9 cellular contexts compared by ENCODE assay signal in genomic region chr16:56617212-56618085, GRCh38. TPM values are rescaled to one million over a fixed set of nuclear protein-coding genes. Genes with fewer than 3 reads are reported as not detected.
DNase-seq lines count a peak whose midpoint lies in the region; ATAC-seq and TF ChIP-seq lines count a peak whose summit lies in the region.
"Had no signal": no experiment of that assay in that cellular context is flagged by ENCODE, and none has a peak within 500 bp of the region (broad histone marks: within the 10 kb centered on the region; RNA-seq: fewer than 3 reads in every experiment).

No MANE protein-coding gene starts in this region.

- no peaks in the 10 kb centered on the region for H3K27me3 ChIP-seq in foreskin keratinocyte
- peaks cover 100% of the 10 kb centered on the region for H3K27me3 ChIP-seq in neural progenitor cell
- H3K27me3 ChIP-seq in vagina = no peaks in the 10 kb centered on the region

- no peaks in the 10 kb centered on the region for H3K36me3 ChIP-seq in neural progenitor cell
- no peaks in the 10 kb centered on the region for H3K36me3 ChIP-seq in vagina

- H3F3A ChIP-seq in neural progenitor cell (ENCODE audit: low read depth) = no peaks in the 10 kb centered on the region

- peaks cover 19% of the 10 kb centered on the region for H4K20me1 ChIP-seq in neural progenitor cell (ENCODE audit: low read depth)

- ATAC-seq in HG03457 (IDR thresholded peaks at IDR 0.05; ENCODE audit: unreplicated experiment) = peak; percentile 53
- ATAC-seq in foreskin keratinocyte = peak; percentile 81
- no peak for ATAC-seq in GM18517 (IDR thresholded peaks at IDR 0.05; ENCODE audit: unreplicated experiment)
- ATAC-seq in GM21381 (IDR thresholded peaks at IDR 0.05; ENCODE audit: unreplicated experiment) = no peak

- no peaks in the 10 kb centered on the region for H3K9me3 Mint-ChIP-seq in activated T-helper 2 cell treated with anti-CD3 and anti-CD28 coated beads, Interferon-gamma antibody, Interleukin-2, Interleukin-4, amounts not matched to agents 10 μg/mL and 5 μg/mL and 100 μg/mL, durations not matched to agents 14 hours and 24 hours and 36 hours
- peaks cover 2% of the 10 kb centered on the region for H3K9me3 Mint-ChIP-seq in neural progenitor cell

- H3K27ac ChIP-seq in foreskin keratinocyte (no peak overlapping the region), neural progenitor cell (no peak overlapping the region), vagina (peak overlapping the region; percentile 53)

- TF ChIP-seq CTCF in foreskin keratinocyte (conservative IDR thresholded peaks at IDR 0.05) = no peak
- no peak for TF ChIP-seq CTCF in neural progenitor cell (IDR thresholded peaks at IDR 0.05)
- TF ChIP-seq CTCF in vagina (IDR thresholded peaks at IDR 0.05) = peak in 1 of 3 experiments; percentile 14

- peak overlapping the region; percentile 34 for H3K4me3 ChIP-seq in neural progenitor cell
- peak overlapping the region; percentile 30 to 52 for H3K4me3 ChIP-seq in vagina

- no peaks in the 10 kb centered on the region for H3K27me3 Mint-ChIP-seq in activated T-helper 2 cell treated with anti-CD3 and anti-CD28 coated beads, Interferon-gamma antibody, Interleukin-2, Interleukin-4, amounts not matched to agents 10 μg/mL and 5 μg/mL and 100 μg/mL, durations not matched to agents 14 hours and 24 hours and 36 hours (ENCODE audit: low read depth)
- H3K27me3 Mint-ChIP-seq in neural progenitor cell (ENCODE audit: insufficient read depth, low read depth) = peaks cover 56% of the 10 kb centered on the region

- intact Hi-C loops in activated T-helper 2 cell treated with anti-CD3 and anti-CD28 coated beads, Interferon-gamma antibody, Interleukin-2, Interleukin-4, amounts not matched to agents 10 μg/mL and 5 μg/mL and 100 μg/mL, durations not matched to agents 14 hours and 24 hours and 36 hours (cut with micrococcal nuclease) = loop anchor here (1.0 to 10.0 kb wide), 5 partner anchors 8 to 397 kb away; partner anchors contain the start of genes MT1E and MT2A
- intact Hi-C loops in vagina (cut with DNase I) = no loop called here

- H3K9me3 ChIP-seq in neural progenitor cell (ENCODE audit: low read depth) = no peaks in the 10 kb centered on the region
- no peaks in the 10 kb centered on the region for H3K9me3 ChIP-seq in vagina

- no peaks in the 10 kb centered on the region for H3K36me3 Mint-ChIP-seq in activated T-helper 2 cell treated with anti-CD3 and anti-CD28 coated beads, Interferon-gamma antibody, Interleukin-2, Interleukin-4, amounts not matched to agents 10 μg/mL and 5 μg/mL and 100 μg/mL, durations not matched to agents 14 hours and 24 hours and 36 hours (ENCODE audit: low read depth)
- peaks cover 1% of the 10 kb centered on the region for H3K36me3 Mint-ChIP-seq in neural progenitor cell

- DNase-seq in activated T-helper 2 cell treated with anti-CD3 and anti-CD28 coated beads, Interferon-gamma antibody, Interleukin-2, Interleukin-4, amounts not matched to agents 10 μg/mL and 5 μg/mL and 100 μg/mL, durations not matched to agents 14 hours and 24 hours and 36 hours (ENCODE audit: low spot score) = peak; percentile 64
- peak in 1 of 2 donors; percentile 47 for DNase-seq in foreskin keratinocyte
- DNase-seq in neural progenitor cell (ENCODE audit: low spot score) = peak; percentile 65
- DNase-seq in vagina (ENCODE audit: extremely low spot score in 2 of 2) = no peak
- DNase-seq in NCI-H510A treated with DMSO at 0.1 percent for 48 hours (lab: John Stamatoyannopoulos, UW) = no peak

- no peaks in the 10 kb centered on the region for H3K79me2 ChIP-seq in neural progenitor cell (ENCODE audit: low read depth)

- TF ChIP-seq POLR2A in vagina (IDR thresholded peaks at IDR 0.05) = peak in 1 of 2 donors; percentile 5

- H2AFZ ChIP-seq in neural progenitor cell (replicated peaks) = peak overlapping the region; percentile 6

- peaks cover 25% of the 10 kb centered on the region for H3K4me1 ChIP-seq in foreskin keratinocyte
- H3K4me1 ChIP-seq in neural progenitor cell = peaks cover 8% of the 10 kb centered on the region
- peaks cover 17% of the 10 kb centered on the region for H3K4me1 ChIP-seq in vagina

- peak overlapping the region; percentile 87 for H3K4me3 Mint-ChIP-seq in activated T-helper 2 cell treated with anti-CD3 and anti-CD28 coated beads, Interferon-gamma antibody, Interleukin-2, Interleukin-4, amounts not matched to agents 10 μg/mL and 5 μg/mL and 100 μg/mL, durations not matched to agents 14 hours and 24 hours and 36 hours (ENCODE audit: low read depth)
- H3K4me3 Mint-ChIP-seq in neural progenitor cell = peak overlapping the region; percentile 75

- peaks cover 48% of the 10 kb centered on the region for H3K4me1 Mint-ChIP-seq in activated T-helper 2 cell treated with anti-CD3 and anti-CD28 coated beads, Interferon-gamma antibody, Interleukin-2, Interleukin-4, amounts not matched to agents 10 μg/mL and 5 μg/mL and 100 μg/mL, durations not matched to agents 14 hours and 24 hours and 36 hours (ENCODE audit: low read depth)
- peaks cover 14% of the 10 kb centered on the region for H3K4me1 Mint-ChIP-seq in neural progenitor cell

- H3K9ac ChIP-seq in neural progenitor cell = no peak overlapping the region

- H3K4me2 ChIP-seq in neural progenitor cell = peak overlapping the region; percentile 77

- H3K27ac Mint-ChIP-seq in activated T-helper 2 cell treated with anti-CD3 and anti-CD28 coated beads, Interferon-gamma antibody, Interleukin-2, Interleukin-4, amounts not matched to agents 10 μg/mL and 5 μg/mL and 100 μg/mL, durations not matched to agents 14 hours and 24 hours and 36 hours = peak overlapping the region; percentile 68
- H3K27ac Mint-ChIP-seq in neural progenitor cell = no peak overlapping the region

RNA-seq across cellular contexts. Expression of gene MT1E, which starts 8.1 kb away (rescaled TPM):
- 181 and 184 TPM in 2 replicates for total RNA-seq in activated T-helper 2 cell treated with anti-CD3 and anti-CD28 coated beads, Interferon-gamma antibody, Interleukin-2, Interleukin-4, amounts not matched to agents 10 μg/mL and 5 μg/mL and 100 μg/mL, durations not matched to agents 14 hours and 24 hours and 36 hours
- total RNA-seq in foreskin keratinocyte (438 and 932 TPM in 2 replicates), neural progenitor cell (ENCODE audit: low replicate concordance) (1.9 and 2.4 TPM in 2 replicates), vagina (564 TPM)
- polyA plus RNA-seq in foreskin keratinocyte = 406 and 867 TPM in 2 replicates

RNA-seq across cellular contexts. Expression of gene MT2A, which starts 9.1 kb away (rescaled TPM):
- total RNA-seq in activated T-helper 2 cell treated with anti-CD3 and anti-CD28 coated beads, Interferon-gamma antibody, Interleukin-2, Interleukin-4, amounts not matched to agents 10 μg/mL and 5 μg/mL and 100 μg/mL, durations not matched to agents 14 hours and 24 hours and 36 hours = 827 and 878 TPM in 2 replicates
- total RNA-seq in foreskin keratinocyte (4,420 and 5,254 TPM in 2 replicates), neural progenitor cell (ENCODE audit: low replicate concordance) (1.3 TPM in 1 of 2 replicates, not detected in the other), vagina (661 TPM)
- polyA plus RNA-seq in foreskin keratinocyte = 5,670 and 6,844 TPM in 2 replicates

RNA-seq across cellular contexts. Expression of gene MT1M, which starts 15.0 kb away (rescaled TPM):
- total RNA-seq in activated T-helper 2 cell treated with anti-CD3 and anti-CD28 coated beads, Interferon-gamma antibody, Interleukin-2, Interleukin-4, amounts not matched to agents 10 μg/mL and 5 μg/mL and 100 μg/mL, durations not matched to agents 14 hours and 24 hours and 36 hours = not detected in 2 replicates
- 0.24 TPM in 1 of 2 replicates, not detected in the other for total RNA-seq in foreskin keratinocyte
- 0.24 and 0.29 TPM in 2 replicates for polyA plus RNA-seq in foreskin keratinocyte
- total RNA-seq in neural progenitor cell (ENCODE audit: low replicate concordance) = not detected in 2 replicates
- 63.3 TPM for total RNA-seq in vagina

RNA-seq across cellular contexts. Expression of gene MT1A, which starts 21.0 kb away (rescaled TPM):
- total RNA-seq in activated T-helper 2 cell treated with anti-CD3 and anti-CD28 coated beads, Interferon-gamma antibody, Interleukin-2, Interleukin-4, amounts not matched to agents 10 μg/mL and 5 μg/mL and 100 μg/mL, durations not matched to agents 14 hours and 24 hours and 36 hours = 7.6 and 8.3 TPM in 2 replicates
- total RNA-seq in foreskin keratinocyte = not detected in 2 replicates
- polyA plus RNA-seq in foreskin keratinocyte = 0.18 and 0.48 TPM in 2 replicates
- total RNA-seq in neural progenitor cell (ENCODE audit: low replicate concordance) = not detected in 2 replicates
- total RNA-seq in vagina = 110 TPM

RNA-seq across cellular contexts. Expression of gene MT3, which starts 28.1 kb away (rescaled TPM):
- total RNA-seq in activated T-helper 2 cell treated with anti-CD3 and anti-CD28 coated beads, Interferon-gamma antibody, Interleukin-2, Interleukin-4, amounts not matched to agents 10 μg/mL and 5 μg/mL and 100 μg/mL, durations not matched to agents 14 hours and 24 hours and 36 hours = 7.5 and 7.9 TPM in 2 replicates
- total RNA-seq in foreskin keratinocyte (not detected in 2 replicates), neural progenitor cell (ENCODE audit: low replicate concordance) (not detected in 2 replicates), vagina (12.8 TPM)
- polyA plus RNA-seq in foreskin keratinocyte = not detected in 2 replicates
- total RNA-seq: pulmonary artery endothelial cell had no signal

Comparison
In these comparisons a context has a peak if more than half of its experiments do, and no peak if none do; other contexts are left out.
1. ATAC-seq: peak in HG03457 (single experiment) and foreskin keratinocyte (single experiment); none in GM18517 (single experiment) and GM21381 (single experiment).
2. DNase-seq: peak in activated T-helper 2 cell treated with anti-CD3 and anti-CD28 coated beads, Interferon-gamma antibody, Interleukin-2, Interleukin-4, amounts not matched to agents 10 μg/mL and 5 μg/mL and 100 μg/mL, durations not matched to agents 14 hours and 24 hours and 36 hours (single experiment) and neural progenitor cell (single experiment); none in vagina (0 of 2) and NCI-H510A treated with DMSO at 0.1 percent for 48 hours (single experiment).
3. RNA of gene MT1E, which starts 8.1 kb away (total RNA-seq): 438 to 932 TPM in foreskin keratinocyte, 564 TPM in vagina (single experiment) and 181 to 184 TPM in activated T-helper 2 cell treated with anti-CD3 and anti-CD28 coated beads, Interferon-gamma antibody, Interleukin-2, Interleukin-4, amounts not matched to agents 10 μg/mL and 5 μg/mL and 100 μg/mL, durations not matched to agents 14 hours and 24 hours and 36 hours; 1.9 to 2.4 TPM in neural progenitor cell; every median in the first group is over 10 times any median in the second.
4. RNA of gene MT2A, which starts 9.1 kb away (total RNA-seq): 4,420 to 5,254 TPM in foreskin keratinocyte, 827 to 878 TPM in activated T-helper 2 cell treated with anti-CD3 and anti-CD28 coated beads, Interferon-gamma antibody, Interleukin-2, Interleukin-4, amounts not matched to agents 10 μg/mL and 5 μg/mL and 100 μg/mL, durations not matched to agents 14 hours and 24 hours and 36 hours and 661 TPM in vagina (single experiment); 1.3 TPM in neural progenitor cell; every median in the first group is over 100 times any median in the second.
5. RNA of gene MT1M, which starts 15.0 kb away (total RNA-seq): 63.3 TPM in vagina (single experiment); 0.24 TPM in foreskin keratinocyte, not detected in activated T-helper 2 cell treated with anti-CD3 and anti-CD28 coated beads, Interferon-gamma antibody, Interleukin-2, Interleukin-4, amounts not matched to agents 10 μg/mL and 5 μg/mL and 100 μg/mL, durations not matched to agents 14 hours and 24 hours and 36 hours and not detected in neural progenitor cell; every median in the first group is over 10 times any median in the second.